8 cellular contexts compared by ENCODE assay signal in genomic region chr9:133040892-133041479, GRCh38. TPM values are rescaled to one million over a fixed set of nuclear protein-coding genes. Genes with fewer than 3 reads are reported as not detected.
DNase-seq lines count a peak whose midpoint lies in the region; ATAC-seq and TF ChIP-seq lines count a peak whose summit lies in the region.
"Not testable (repeated sequence)": the region's sequence is repeated elsewhere in the genome, so short reads cannot be mapped to it uniquely, and the experiment has no call there.

No MANE protein-coding gene starts in this region.

- peaks cover 11% of the 10 kb centered on the region for H3K36me3 Mint-ChIP-seq in Calu3 (ENCODE audit: insufficient read depth, unreplicated experiment)
- H3K36me3 Mint-ChIP-seq in activated CD4-positive, alpha-beta memory T cell treated with anti-CD3 and anti-CD28 coated beads for 36 hours = peaks cover 26% of the 10 kb centered on the region
- peaks cover 24% of the 10 kb centered on the region for H3K36me3 Mint-ChIP-seq in osteocyte (ENCODE audit: unreplicated experiment)

- DNase-seq in Calu3 = peak; percentile 41
- DNase-seq in PC-3 = peak; percentile 37
- peak; percentile 60 for DNase-seq in activated CD4-positive, alpha-beta memory T cell treated with anti-CD3 and anti-CD28 coated beads for 36 hours
- peak; percentile 58 to 62 for DNase-seq in cardiac fibroblast (ENCODE audit: low read depth in 2 of 2)
- peak; percentile 50 for DNase-seq in left ventricle myocardium inferior
- DNase-seq in osteocyte (ENCODE audit: extremely low spot score, unreplicated experiment); thoracic aorta (ENCODE audit: low spot score): not testable (repeated sequence)

- TF ChIP-seq RAD21 in Ishikawa (IDR thresholded peaks at IDR 0.05; ENCODE audit: low read depth) = peak; percentile 34; the same call in 1 of the 2 replicates

- H4K20me1 ChIP-seq in PC-3 (ENCODE audit: low read length) = peaks cover 16% of the 10 kb centered on the region; the same call in 1 of the 2 replicates

- not testable (repeated sequence) for H2AFZ ChIP-seq in PC-3 (ENCODE audit: low read length)

- not testable (repeated sequence) for H3K27ac ChIP-seq in PC-3 (ENCODE audit: low read length); left ventricle myocardium inferior (replicated peaks); thoracic aorta

- H3K9me3 ChIP-seq in PC-3 (ENCODE audit: low read length); left ventricle myocardium inferior (replicated peaks); thoracic aorta: not testable (repeated sequence)

- H3K9me2 ChIP-seq in PC-3 (replicated peaks; ENCODE audit: low read length) = not testable (repeated sequence)

- peaks cover 18% of the 10 kb centered on the region; the same call in 1 of the 2 replicates for H3K36me3 ChIP-seq in PC-3 (ENCODE audit: low read depth, low read length)
- peaks cover 43% of the 10 kb centered on the region for H3K36me3 ChIP-seq in left ventricle myocardium inferior
- H3K36me3 ChIP-seq in thoracic aorta = peaks cover 31% of the 10 kb centered on the region

- H3K9ac ChIP-seq in PC-3 (ENCODE audit: low read length) = not testable (repeated sequence)

- H3F3A ChIP-seq in PC-3 (ENCODE audit: low read length, unreplicated experiment) = not testable (repeated sequence)

- BruUV-seq in Calu3 (replicated peaks; lab: Mats Ljungman, UMichigan); PC-3 (replicated peaks; lab: Mats Ljungman, UMichigan): not testable (repeated sequence)

- peaks cover 44% of the 10 kb centered on the region for H3K79me2 ChIP-seq in PC-3 (ENCODE audit: low read length)

- TF ChIP-seq EP300 in Ishikawa (IDR thresholded peaks at IDR 0.05; ENCODE audit: borderline replicate concordance) = not testable (repeated sequence)

- POLR2A ChIA-PET in PC-3 (lab: Charles Lee; ENCODE audit: unreplicated experiment); activated CD4-positive, alpha-beta memory T cell treated with anti-CD3 and anti-CD28 coated beads for 36 hours (lab: Charles Lee): not testable (repeated sequence)

- H3K4me3 Mint-ChIP-seq in Calu3 (ENCODE audit: low read depth, unreplicated experiment); activated CD4-positive, alpha-beta memory T cell treated with anti-CD3 and anti-CD28 coated beads for 36 hours; osteocyte (ENCODE audit: unreplicated experiment): not testable (repeated sequence)

- not testable (repeated sequence) for H3K9me3 Mint-ChIP-seq in Calu3 (ENCODE audit: low read depth, unreplicated experiment); activated CD4-positive, alpha-beta memory T cell treated with anti-CD3 and anti-CD28 coated beads for 36 hours; osteocyte (ENCODE audit: unreplicated experiment)

- H3K4me2 ChIP-seq in PC-3 (ENCODE audit: low read length) = not testable (repeated sequence)

- not testable (repeated sequence) for H3K4me3 ChIP-seq in PC-3 (ENCODE audit: low read length); cardiac fibroblast (replicated peaks in 1 of 2; ENCODE audit: low read depth in 2 of 2, low read length in 2 of 2); left ventricle myocardium inferior; thoracic aorta

- H3K27me3 ChIP-seq in PC-3 (ENCODE audit: low read length); left ventricle myocardium inferior (ENCODE audit: low read depth); thoracic aorta (replicated peaks; ENCODE audit: insufficient read depth): not testable (repeated sequence)

- H3K4me1 Mint-ChIP-seq in Calu3 (ENCODE audit: low read depth, unreplicated experiment); activated CD4-positive, alpha-beta memory T cell treated with anti-CD3 and anti-CD28 coated beads for 36 hours (ENCODE audit: low read depth); osteocyte (ENCODE audit: unreplicated experiment): not testable (repeated sequence)

- ATAC-seq in PC-3; thoracic aorta (ENCODE audit: insufficient number of reproducible peaks, low FRiP score, low read depth): not testable (repeated sequence)

- TF ChIP-seq CTCF in Calu3 (IDR thresholded peaks at IDR 0.05; ENCODE audit: unreplicated experiment) = not testable (repeated sequence)
- TF ChIP-seq CTCF in PC-3 (conservative IDR thresholded peaks at IDR 0.05; ENCODE audit: low read depth, low read length) (peak; percentile 54), cardiac fibroblast (IDR thresholded peaks at IDR 0.05; ENCODE audit: low read depth, low read length) (peak; percentile 62), left ventricle myocardium inferior (IDR thresholded peaks at IDR 0.05; ENCODE audit: borderline replicate concordance) (peak; percentile 69), osteocyte (IDR thresholded peaks at IDR 0.05) (peak; percentile 71), thoracic aorta (IDR thresholded peaks at IDR 0.05) (peak; percentile 33)

- not testable (repeated sequence) for H3K4me1 ChIP-seq in PC-3 (ENCODE audit: insufficient read depth, low read length); left ventricle myocardium inferior; thoracic aorta (ENCODE audit: control insufficient read depth in 1 of 2, low read depth in 2 of 2)

- CTCF ChIA-PET in Calu3 (lab: Charles Lee); PC-3 (lab: Charles Lee): not testable (repeated sequence)
- CTCF ChIA-PET in activated CD4-positive, alpha-beta memory T cell treated with anti-CD3 and anti-CD28 coated beads for 36 hours (lab: Charles Lee) = interaction anchor here (0.7 to 2.7 kb wide), 11 partner anchors 10 to 140 kb away, joined by 3 to 18 read pairs (median 4); partner anchors contain the start of genes GBGT1 and GTF3C5

- H3K27me3 Mint-ChIP-seq in Calu3 (ENCODE audit: unreplicated experiment); activated CD4-positive, alpha-beta memory T cell treated with anti-CD3 and anti-CD28 coated beads for 36 hours; osteocyte (ENCODE audit: unreplicated experiment): not testable (repeated sequence)

- intact Hi-C loops in Calu3 (cut with micrococcal nuclease; ENCODE audit: unreplicated experiment); left ventricle myocardium inferior (cut with micrococcal nuclease): not testable (repeated sequence)
- intact Hi-C loops in PC-3 (cut with micrococcal nuclease) = loop anchor here (2.0 kb wide), 1 partner anchor 104 kb away; no protein-coding TSS in a partner anchor
- intact Hi-C loops in activated CD4-positive, alpha-beta memory T cell treated with anti-CD3 and anti-CD28 coated beads for 36 hours (cut with micrococcal nuclease) = loop anchor here (1.0 kb wide), 1 partner anchor 106 kb away; no protein-coding TSS in a partner anchor

- H3K27ac Mint-ChIP-seq in Calu3 (ENCODE audit: unreplicated experiment); activated CD4-positive, alpha-beta memory T cell treated with anti-CD3 and anti-CD28 coated beads for 36 hours; osteocyte (ENCODE audit: unreplicated experiment): not testable (repeated sequence)

RNA-seq across cellular contexts. Expression of gene GTF3C5, which starts 10.2 kb away (rescaled TPM):
- total RNA-seq in Calu3 (2022) (43.7 and 48.4 TPM in 2 replicates), PC-3 (2014; rRNA removed) (78.5 and 98.3 TPM in 2 replicates), left ventricle myocardium inferior (36.0 TPM), osteocyte (60.7 and 65.1 TPM in 2 replicates), thoracic aorta (10 to 100 TPM; 40.6 to 54.3 TPM)
- total RNA-seq in activated CD4-positive, alpha-beta memory T cell treated with anti-CD3 and anti-CD28 coated beads for 36 hours = 10 to 100 TPM; 80.3 to 81.2 TPM

RNA-seq across cellular contexts. Expression of gene CEL, which starts 20.8 kb away (rescaled TPM):
- total RNA-seq in Calu3 (2022) (2.6 and 3.1 TPM in 2 replicates), PC-3 (2014; rRNA removed) (0.46 and 0.47 TPM in 2 replicates), left ventricle myocardium inferior (1.9 TPM), osteocyte (1.3 and 1.9 TPM in 2 replicates), thoracic aorta (1 to 10 TPM in 1 of 2 donors, under 1 TPM in 1; 0.78 to 5.3 TPM)
- 1 to 10 TPM in 1 of 2 experiments, under 1 TPM in 1; 0.88 to 1.0 TPM for total RNA-seq in activated CD4-positive, alpha-beta memory T cell treated with anti-CD3 and anti-CD28 coated beads for 36 hours
